ENCODE assay signal across 17 cellular contexts in the genomic region with DNA sequence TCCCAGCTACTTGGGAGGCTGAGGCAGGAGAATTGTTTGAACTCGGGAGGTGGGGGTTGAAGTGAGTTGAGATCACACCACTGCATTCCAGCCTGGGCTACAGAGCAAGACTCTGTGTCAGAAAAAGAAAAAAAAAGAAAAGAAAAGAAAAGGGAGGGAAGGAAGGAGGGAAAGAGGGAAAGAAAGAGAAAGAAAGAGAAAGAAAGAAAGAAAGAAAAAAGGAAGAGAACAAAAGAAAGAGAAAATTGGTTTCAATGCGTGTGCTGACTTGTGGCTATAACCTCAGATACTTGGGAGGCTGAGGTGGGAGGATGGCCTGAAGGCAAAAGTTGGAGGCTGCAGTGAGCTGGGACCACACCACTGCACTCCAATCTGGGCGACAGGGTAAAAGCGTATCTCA.
DNase-seq lines count a peak whose midpoint lies in the region; ATAC-seq and TF ChIP-seq lines count a peak whose summit lies in the region.
"Had no signal": no experiment of that assay in that cellular context is flagged by ENCODE, and none has a peak within 500 bp of the region (broad histone marks: within the 10 kb centered on the region; RNA-seq: fewer than 3 reads in every experiment).

No MANE protein-coding gene starts in this region.

- H3K4me1 ChIP-seq in PC-3 (ENCODE audit: insufficient read depth, low read length) (peaks cover 8% of the 10 kb centered on the region), fibroblast of lung (ENCODE audit: control insufficient read depth, extremely low read depth, insufficient read depth, low read length) (peaks cover 4% of the 10 kb centered on the region), upper lobe of left lung (peaks cover 6 to 11% (median 8%) of the 10 kb centered on the region in 4 donors)

- H3K9me2 ChIP-seq in PC-3 (replicated peaks; ENCODE audit: low read length): no peaks in the 10 kb centered on the region

- DNase-seq in PC-3 (no peak), fibroblast of lung (ENCODE audit: low read depth in 2 of 2) (no peak), osteocyte (ENCODE audit: extremely low spot score, unreplicated experiment) (no peak), upper lobe of left lung (no peak), T1000 (lab: John Stamatoyannopoulos, UW) (no peak)
- DNase-seq in activated CD8-positive, alpha-beta memory T cell treated with anti-CD3 and anti-CD28 coated beads, Interleukin-2, amount 50 U/mL, for 4 hours: no peak
- DNase-seq in activated naive CD4-positive, alpha-beta T cell treated with anti-CD3 and anti-CD28 coated beads, Interleukin-2, amount 50 U/mL, for 72 hours (ENCODE audit: low spot score in 2 of 2): no peak
- DNase-seq: CD8-positive, alpha-beta T cell; GF-D8; NCI-H1436; NCI-H2029; NCI-H2171 treated with DMSO at 0.1 percent for 48 hours; NCI-H748 treated with DMSO at 0.1 percent for 48 hours had no signal

- peak overlapping the region; percentile 71 for H2AFZ ChIP-seq in PC-3 (ENCODE audit: low read length)
- no peak overlapping the region for H2AFZ ChIP-seq in fibroblast of lung (ENCODE audit: low read length)

- H4K20me1 ChIP-seq in PC-3 (ENCODE audit: low read length) (no peaks in the 10 kb centered on the region), fibroblast of lung (ENCODE audit: control insufficient read depth, extremely low read depth, insufficient read depth, low read length) (no peaks in the 10 kb centered on the region)

- no peak for TF ChIP-seq CTCF in PC-3 (conservative IDR thresholded peaks at IDR 0.05; ENCODE audit: low read depth, low read length)
- no peak for TF ChIP-seq CTCF in fibroblast of lung (conservative IDR thresholded peaks at IDR 0.05 in 1 of 2, IDR thresholded peaks at IDR 0.05 in 1 of 2; ENCODE audit: low read depth in 1 of 2, low read length in 2 of 2)
- no peak for TF ChIP-seq CTCF in osteocyte (IDR thresholded peaks at IDR 0.05)
- no peak for TF ChIP-seq CTCF in upper lobe of left lung (IDR thresholded peaks at IDR 0.05)

- intact Hi-C loops in PC-3 (cut with micrococcal nuclease): loop anchor here (2.0 kb wide), 3 partner anchors 36 to 128 kb away; partner anchors contain the start of gene TBX3

- no peak overlapping the region for H3K27ac Mint-ChIP-seq in osteocyte (ENCODE audit: unreplicated experiment)
- no peak overlapping the region for H3K27ac Mint-ChIP-seq in activated naive CD4-positive, alpha-beta T cell treated with anti-CD3 and anti-CD28 coated beads, Interleukin-2, amount 50 U/mL, for 72 hours
- H3K27ac Mint-ChIP-seq: CD8-positive, alpha-beta T cell; GM23338 had no signal

- peak overlapping the region; percentile 29 for H3K4me3 Mint-ChIP-seq in osteocyte (ENCODE audit: unreplicated experiment)
- H3K4me3 Mint-ChIP-seq: CD8-positive, alpha-beta T cell; GM23338 had no signal

- no peaks in the 10 kb centered on the region for H3K27me3 ChIP-seq in PC-3 (ENCODE audit: low read length)
- H3K27me3 ChIP-seq in fibroblast of lung (ENCODE audit: control insufficient read depth, insufficient read depth, low read length): no peaks in the 10 kb centered on the region
- H3K27me3 ChIP-seq in upper lobe of left lung: no peaks in the 10 kb centered on the region

- no peaks in the 10 kb centered on the region for H3K36me3 Mint-ChIP-seq in osteocyte (ENCODE audit: unreplicated experiment)
- peaks cover 8 to 12% of the 10 kb centered on the region in 2 donors for H3K36me3 Mint-ChIP-seq in activated naive CD4-positive, alpha-beta T cell treated with anti-CD3 and anti-CD28 coated beads, Interleukin-2, amount 50 U/mL, for 72 hours
- H3K36me3 Mint-ChIP-seq: CD8-positive, alpha-beta T cell had no signal

- H3K27ac ChIP-seq in PC-3 (ENCODE audit: low read length) (peak overlapping the region; percentile 66), fibroblast of lung (ENCODE audit: insufficient read depth, low read length) (peak overlapping the region; percentile 28), upper lobe of left lung (peak overlapping the region; percentile 23 to 75 (median 65))
- H3K27ac ChIP-seq: KMS-11 had no signal

- H3K4me2 ChIP-seq in PC-3 (ENCODE audit: low read length) (peak overlapping the region; percentile 81), fibroblast of lung (ENCODE audit: extremely low read depth, insufficient read depth, low read length) (no peak overlapping the region)
- H3K4me2 ChIP-seq: KMS-11 had no signal

- peak overlapping the region; percentile 37; the same call in 1 of the 2 replicates for H3K9ac ChIP-seq in PC-3 (ENCODE audit: low read length)
- no peak overlapping the region for H3K9ac ChIP-seq in fibroblast of lung (ENCODE audit: insufficient read depth, low read length)
- H3K9ac ChIP-seq: KMS-11 had no signal

- no peaks in the 10 kb centered on the region for H3K36me3 ChIP-seq in PC-3 (ENCODE audit: low read depth, low read length)
- no peaks in the 10 kb centered on the region for H3K36me3 ChIP-seq in fibroblast of lung (ENCODE audit: control insufficient read depth, insufficient read depth, low read length)
- H3K36me3 ChIP-seq in upper lobe of left lung: no peaks in the 10 kb centered on the region

- TF ChIP-seq POLR2A in upper lobe of left lung (IDR thresholded peaks at IDR 0.05): no peak

- POLR2A ChIA-PET in PC-3 (lab: Charles Lee; ENCODE audit: unreplicated experiment): interaction anchor here (0.6 kb wide), 1 partner anchor 267 kb away, joined by 3 read pairs; no protein-coding TSS in a partner anchor

- H3K9me3 Mint-ChIP-seq in osteocyte (ENCODE audit: unreplicated experiment): peaks cover 3% of the 10 kb centered on the region
- H3K9me3 Mint-ChIP-seq in activated naive CD4-positive, alpha-beta T cell treated with anti-CD3 and anti-CD28 coated beads, Interleukin-2, amount 50 U/mL, for 72 hours: peaks cover 17 to 18% of the 10 kb centered on the region in 2 donors
- H3K9me3 Mint-ChIP-seq: GM23338 had no signal

- WGBS in upper lobe of left lung, 2 donors: 68 to 80% methylated on average over 4 of the region's 4 CpGs

- H3K9me3 ChIP-seq in PC-3 (ENCODE audit: low read length) (no peaks in the 10 kb centered on the region), fibroblast of lung (ENCODE audit: control insufficient read depth, insufficient read depth, low read depth, low read length) (no peaks in the 10 kb centered on the region), upper lobe of left lung (no peaks in the 10 kb centered on the region)

- H3K4me3 ChIP-seq in PC-3 (ENCODE audit: low read length) (peak overlapping the region; percentile 55; the same call in 1 of the 2 replicates), fibroblast of lung (replicated peaks in 1 of 4; ENCODE audit: control extremely low read depth in 1 of 4, insufficient read depth in 1 of 4, low read depth in 3 of 4, low read length in 4 of 4) (no peak overlapping the region), upper lobe of left lung (no peak overlapping the region)
- H3K4me3 ChIP-seq: GM23338 had no signal

- H3K79me2 ChIP-seq in PC-3 (ENCODE audit: low read length) (no peaks in the 10 kb centered on the region), fibroblast of lung (ENCODE audit: control insufficient read depth, insufficient read depth, low read length) (no peaks in the 10 kb centered on the region)

- CTCF ChIA-PET in PC-3 (lab: Charles Lee): interaction anchor here (0.5 kb wide), 1 partner anchor 44 kb away, joined by 5 read pairs; no protein-coding TSS in a partner anchor

- peaks cover 14% of the 10 kb centered on the region for H3K4me1 Mint-ChIP-seq in osteocyte (ENCODE audit: unreplicated experiment)

- peaks cover 2% of the 10 kb centered on the region for H3K27me3 Mint-ChIP-seq in osteocyte (ENCODE audit: unreplicated experiment)

- ATAC-seq in PC-3: no peak
- ATAC-seq in upper lobe of left lung (ENCODE audit: low FRiP score in 2 of 2): no peak
- no peak for ATAC-seq in GM18873 (IDR thresholded peaks at IDR 0.05; ENCODE audit: low FRiP score, unreplicated experiment)
- ATAC-seq in activated naive CD4-positive, alpha-beta T cell treated with anti-CD3 and anti-CD28 coated beads, Interleukin-2, amount 50 U/mL, for 72 hours: no peak
- ATAC-seq: CD8-positive, alpha-beta T cell; HCT116 had no signal

- peaks cover 4% of the 10 kb centered on the region for H3F3A ChIP-seq in PC-3 (ENCODE audit: low read length, unreplicated experiment)

- no TSS peak for BruUV-seq in PC-3 (replicated peaks; lab: Mats Ljungman, UMichigan)

- no peak for TF ChIP-seq EP300 in upper lobe of left lung (IDR thresholded peaks at IDR 0.05)
